ENCODE assay signal across 18 cellular contexts in genomic region chr12:5487971-5488955, GRCh38. TPM values are rescaled to one million over a fixed set of nuclear protein-coding genes. Genes with fewer than 3 reads are reported as not detected.
DNase-seq lines count a peak whose midpoint lies in the region; ATAC-seq and TF ChIP-seq lines count a peak whose summit lies in the region.
"Had no signal": no experiment of that assay in that cellular context is flagged by ENCODE, and none has a peak within 500 bp of the region (broad histone marks: within the 10 kb centered on the region; RNA-seq: fewer than 3 reads in every experiment).

No MANE protein-coding gene starts in this region.

- H3K4me1 ChIP-seq in mesodermal cell (ENCODE audit: control insufficient read depth, insufficient read depth, low read length, poor library complexity, severe bottlenecking) = peaks cover 23% of the 10 kb centered on the region
- H3K4me1 ChIP-seq: right lobe of liver had no signal

- 91 to 95% methylated on average over 6 of the region's 8 CpGs for WGBS in mesodermal cell (ENCODE audit: insufficient coverage in 2 of 2), 2 experiments

- no peak for ATAC-seq in activated CD8-positive, alpha-beta memory T cell treated with anti-CD3 and anti-CD28 coated beads, Interleukin-2, amount 10 ng/mL, durations not matched to agents 7 days and 5 days
- no peak for ATAC-seq in T-cell (replicated peaks in 1 of 4)
- ATAC-seq: gastroesophageal sphincter, SK-N-SH treated with all-trans-retinoic acid at 6 μM for 48 hours had no signal

- H3K36me3 ChIP-seq in mesodermal cell (ENCODE audit: control insufficient read depth, insufficient read depth, low read length) = no peaks in the 10 kb centered on the region
- H3K36me3 ChIP-seq: gastroesophageal sphincter, right lobe of liver had no signal

- no peak overlapping the region for H3K4me3 Mint-ChIP-seq in activated CD8-positive, alpha-beta memory T cell treated with anti-CD3 and anti-CD28 coated beads, Interleukin-2, amount 10 ng/mL, durations not matched to agents 7 days and 5 days
- H3K4me3 Mint-ChIP-seq in T-cell = no peak overlapping the region
- H3K4me3 Mint-ChIP-seq in CD14-positive monocyte = no peak overlapping the region
- H3K4me3 Mint-ChIP-seq: activated naive CD8-positive, alpha-beta T cell; activated T-cell treated with anti-CD3 and anti-CD28 coated beads, Interleukin-2, amount 50 U/mL, for 24 hours; H9 had no signal

- no peak for TF ChIP-seq CTCF in AG10803 (conservative IDR thresholded peaks at IDR 0.05; ENCODE audit: low read length)
- TF ChIP-seq CTCF in coronary artery (IDR thresholded peaks at IDR 0.05) = no peak
- TF ChIP-seq CTCF in CD14-positive monocyte (IDR thresholded peaks at IDR 0.05) = no peak

- no peaks in the 10 kb centered on the region for H3K9me3 ChIP-seq in mesodermal cell (ENCODE audit: control insufficient read depth, low read length)
- H3K9me3 ChIP-seq: gastroesophageal sphincter, right lobe of liver had no signal

- H3K4me3 ChIP-seq in AG10803 (ENCODE audit: low read length) (no peak overlapping the region), coronary artery (peak overlapping the region; percentile 5), mesodermal cell (ENCODE audit: extremely low read depth, insufficient read depth, low read length, poor library complexity, severe bottlenecking) (no peak overlapping the region)
- H3K4me3 ChIP-seq: gastroesophageal sphincter, right lobe of liver had no signal

- no peaks in the 10 kb centered on the region for H3K4me1 Mint-ChIP-seq in activated CD8-positive, alpha-beta memory T cell treated with anti-CD3 and anti-CD28 coated beads, Interleukin-2, amount 10 ng/mL, durations not matched to agents 7 days and 5 days
- H3K4me1 Mint-ChIP-seq in T-cell (no peaks in the 10 kb centered on the region), CD14-positive monocyte (no peaks in the 10 kb centered on the region)

- CTCF ChIA-PET in activated CD8-positive, alpha-beta memory T cell treated with anti-CD3 and anti-CD28 coated beads, Interleukin-2, amount 10 ng/mL, durations not matched to agents 7 days and 5 days (lab: Charles Lee) = no interaction called here
- CTCF ChIA-PET in T-cell (lab: Charles Lee) = no interaction called here

- POLR2A ChIA-PET in T-cell (lab: Charles Lee) = no interaction called here

- no peak overlapping the region for H3K27ac Mint-ChIP-seq in activated CD8-positive, alpha-beta memory T cell treated with anti-CD3 and anti-CD28 coated beads, Interleukin-2, amount 10 ng/mL, durations not matched to agents 7 days and 5 days
- H3K27ac Mint-ChIP-seq in T-cell (no peak overlapping the region), CD14-positive monocyte (no peak overlapping the region)
- H3K27ac Mint-ChIP-seq: activated naive CD8-positive, alpha-beta T cell; activated T-cell treated with anti-CD3 and anti-CD28 coated beads, Interleukin-2, amount 50 U/mL, for 24 hours had no signal

- H3K27me3 Mint-ChIP-seq in activated CD8-positive, alpha-beta memory T cell treated with anti-CD3 and anti-CD28 coated beads, Interleukin-2, amount 10 ng/mL, durations not matched to agents 7 days and 5 days = no peaks in the 10 kb centered on the region
- H3K27me3 Mint-ChIP-seq in T-cell (peaks cover 4 to 7% of the 10 kb centered on the region in 2 donors), CD14-positive monocyte (ENCODE audit: low read depth in 3 of 3) (peaks cover 0 to 5% (median 3%) of the 10 kb centered on the region in 3 donors)
- H3K27me3 Mint-ChIP-seq: activated T-cell treated with anti-CD3 and anti-CD28 coated beads, Interleukin-2, amount 50 U/mL, for 24 hours had no signal

- intact Hi-C loops in CD14-positive monocyte (cut with micrococcal nuclease) = no loop called here

- no peaks in the 10 kb centered on the region for H3K36me3 Mint-ChIP-seq in activated CD8-positive, alpha-beta memory T cell treated with anti-CD3 and anti-CD28 coated beads, Interleukin-2, amount 10 ng/mL, durations not matched to agents 7 days and 5 days
- H3K36me3 Mint-ChIP-seq in T-cell (no peaks in the 10 kb centered on the region), CD14-positive monocyte (no peaks in the 10 kb centered on the region)
- H3K36me3 Mint-ChIP-seq: activated naive CD8-positive, alpha-beta T cell had no signal

- no peaks in the 10 kb centered on the region for H3K9me3 Mint-ChIP-seq in activated CD8-positive, alpha-beta memory T cell treated with anti-CD3 and anti-CD28 coated beads, Interleukin-2, amount 10 ng/mL, durations not matched to agents 7 days and 5 days (ENCODE audit: low read depth)
- H3K9me3 Mint-ChIP-seq in T-cell (no peaks in the 10 kb centered on the region), CD14-positive monocyte (peaks cover 0 to 2% (median 0%) of the 10 kb centered on the region in 7 donors)
- H3K9me3 Mint-ChIP-seq: activated T-cell treated with anti-CD3 and anti-CD28 coated beads, Interleukin-2, amount 50 U/mL, for 24 hours; H9 had no signal

- DNase-seq in AG10803 (ENCODE audit: low read depth) (peak; percentile 76), M059J (ENCODE audit: low read depth) (peak; percentile 64), coronary artery (ENCODE audit: low spot score) (no peak), T-cell (no peak), NCI-H2081 treated with DMSO at 0.1 percent for 48 hours (lab: John Stamatoyannopoulos, UW) (no peak), CD14-positive monocyte (ENCODE audit: low spot score) (no peak)
- no peak for DNase-seq in activated CD8-positive, alpha-beta memory T cell treated with anti-CD3 and anti-CD28 coated beads, Interleukin-2, amount 10 ng/mL, durations not matched to agents 7 days and 5 days
- DNase-seq: activated CD4-positive, alpha-beta T cell treated with anti-CD3 and anti-CD28 coated beads, Interleukin-2, amount 50 U/mL, for 1 hour; activated T-cell treated with anti-CD3 and anti-CD28 coated beads, Interleukin-2, amount 50 U/mL, for 24 hours; COR-L47; GDM1; H9; right lobe of liver had no signal

- H3K27ac ChIP-seq in coronary artery (peak overlapping the region; percentile 89), mesodermal cell (ENCODE audit: low read depth, low read length, severe bottlenecking) (peak overlapping the region; percentile 19)
- H3K27ac ChIP-seq: gastroesophageal sphincter, right lobe of liver had no signal

RNA-seq across cellular contexts. Expression of gene NTF3, which starts 56.4 kb away (rescaled TPM):
- 1.5 and 1.7 TPM in 2 replicates for total RNA-seq in M059J (2014; rRNA removed; shearing (Covaris generic))
- polyA plus RNA-seq in mesodermal cell (2013, experiment 1 of 2) = 1.3 TPM
- polyA plus RNA-seq in mesodermal cell (2013, experiment 2 of 2) = 1.9 TPM
- total RNA-seq in activated CD8-positive, alpha-beta memory T cell treated with anti-CD3 and anti-CD28 coated beads, Interleukin-2, amount 10 ng/mL, durations not matched to agents 7 days and 5 days = not detected
- not detected for total RNA-seq in T-cell
- polyA plus RNA-seq in CD14-positive monocyte = not detected
- total RNA-seq: subcutaneous adipose tissue had no signal

Comparison
In these comparisons a context has a peak if more than half of its experiments do, and no peak if none do; other contexts are left out.
1. DNase-seq: peak in AG10803 (single experiment) and M059J (single experiment); none in coronary artery (single experiment), activated CD8-positive, alpha-beta memory T cell treated with anti-CD3 and anti-CD28 coated beads, Interleukin-2, amount 10 ng/mL, durations not matched to agents 7 days and 5 days (single experiment), T-cell (0 of 34), NCI-H2081 treated with DMSO at 0.1 percent for 48 hours (single experiment) and CD14-positive monocyte (single experiment).